Comparison of ENCODE assay signal across 17 cellular contexts in genomic region chr1:100438375-100438774, GRCh38.
DNase-seq lines count a peak whose midpoint lies in the region; ATAC-seq, FAIRE-seq and TF ChIP-seq lines count a peak whose summit lies in the region.
"Had no signal": no experiment of that assay in that cellular context is flagged by ENCODE, and none has a peak within 500 bp of the region (broad histone marks: within the 10 kb centered on the region; RNA-seq: fewer than 3 reads in every experiment).

No MANE protein-coding gene starts in this region.

- H2AFZ ChIP-seq in K562 (ENCODE audit: low read depth, low read length), result no peak overlapping the region

- no peaks in the 10 kb centered on the region for H3K9me1 ChIP-seq in K562 (ENCODE audit: control insufficient read depth, insufficient read depth, low read length)

- H3K4me3 Mint-ChIP-seq in natural killer cell, result no peak overlapping the region
- no peak overlapping the region for H3K4me3 Mint-ChIP-seq in natural killer cell treated with Interleukin-12 subunit alpha and Interleukin-12 subunit beta and Interleukin-15 and Interleukin-18, amount 100 ng/mL, for 72 hours
- H3K4me3 Mint-ChIP-seq in memory B cell, result no peak overlapping the region
- H3K4me3 Mint-ChIP-seq: B cell had no signal

- H3K4me2 ChIP-seq in K562 (ENCODE audit: insufficient read depth, low read length), result no peak overlapping the region

- H3K9me3 Mint-ChIP-seq in natural killer cell (no peaks in the 10 kb centered on the region), memory B cell (no peaks in the 10 kb centered on the region)
- no peaks in the 10 kb centered on the region for H3K9me3 Mint-ChIP-seq in natural killer cell treated with Interleukin-12 subunit alpha and Interleukin-12 subunit beta and Interleukin-15 and Interleukin-18, amount 100 ng/mL, for 72 hours

- H3K9me3 ChIP-seq in K562 (replicated peaks; ENCODE audit: control insufficient read depth, insufficient read depth, low read depth, low read length) (no peaks in the 10 kb centered on the region), upper lobe of left lung (no peaks in the 10 kb centered on the region)

- intact Hi-C loops in natural killer cell (cut with micrococcal nuclease), result no loop called here
- intact Hi-C loops in K562 (cut with micrococcal nuclease), result no loop called here

- TF ChIP-seq EP300 in K562 (IDR thresholded peaks at IDR 0.05; ENCODE audit: low read length) (no peak), upper lobe of left lung (IDR thresholded peaks at IDR 0.05) (no peak)

- H3K79me2 ChIP-seq in K562 (ENCODE audit: control insufficient read depth, insufficient read depth, low read length), result peaks cover 63% of the 10 kb centered on the region

- ATAC-seq in natural killer cell (no peak), K562 (no peak), memory B cell (ENCODE audit: low read depth) (no peak), upper lobe of left lung (ENCODE audit: low FRiP score in 2 of 2) (no peak)
- ATAC-seq in natural killer cell treated with Interleukin-12 subunit alpha and Interleukin-12 subunit beta and Interleukin-15 and Interleukin-18, amount 100 ng/mL, for 72 hours, result no peak

- H3K27ac Mint-ChIP-seq in natural killer cell, result peak overlapping the region; percentile 89
- H3K27ac Mint-ChIP-seq in natural killer cell treated with Interleukin-12 subunit alpha and Interleukin-12 subunit beta and Interleukin-15 and Interleukin-18, amount 100 ng/mL, for 72 hours, result peak overlapping the region in 1 of 2 donors; percentile 84
- peak overlapping the region; percentile 79 for H3K27ac Mint-ChIP-seq in memory B cell
- H3K27ac Mint-ChIP-seq: B cell had no signal

- DNase-seq in natural killer cell (no peak), K562 (ENCODE audit: extremely low read depth in 1 of 4, low spot score in 3 of 4) (no peak), memory B cell (ENCODE audit: low spot score in 2 of 2) (no peak), upper lobe of left lung (no peak), T-helper 2 cell (no peak), NCI-H2107 treated with DMSO at 0.1 percent for 48 hours (lab: John Stamatoyannopoulos, UW; ENCODE audit: unreplicated experiment) (no peak), erythroblast (lab: John Stamatoyannopoulos, UW) (no peak)
- no peak for DNase-seq in natural killer cell treated with Interleukin-12 subunit alpha and Interleukin-12 subunit beta and Interleukin-15 and Interleukin-18, amount 100 ng/mL, for 72 hours (ENCODE audit: low spot score)
- DNase-seq: EL, GOT3, KBM-7, NCI-H1048, NCI-H2107, NCI-H345 had no signal

- H3K27me3 ChIP-seq in K562 (ENCODE audit: control insufficient read depth in 2 of 2, insufficient read depth in 2 of 2, low read length in 2 of 2) (no peaks in the 10 kb centered on the region), upper lobe of left lung (no peaks in the 10 kb centered on the region)

- no peak overlapping the region for H3K9ac ChIP-seq in K562 (ENCODE audit: insufficient read depth in 1 of 2, low read depth in 2 of 2, low read length in 2 of 2)

- FAIRE-seq in K562 (lab: Jason Lieb, UNC), result no peak

- H3K36me3 ChIP-seq in K562 (ENCODE audit: control insufficient read depth, insufficient read depth, low read length) (peaks cover 53% of the 10 kb centered on the region), upper lobe of left lung (no peaks in the 10 kb centered on the region)

- H3K27me3 Mint-ChIP-seq in natural killer cell (ENCODE audit: low read depth in 2 of 2) (no peaks in the 10 kb centered on the region), memory B cell (no peaks in the 10 kb centered on the region)
- no peaks in the 10 kb centered on the region for H3K27me3 Mint-ChIP-seq in natural killer cell treated with Interleukin-12 subunit alpha and Interleukin-12 subunit beta and Interleukin-15 and Interleukin-18, amount 100 ng/mL, for 72 hours
- H3K27me3 Mint-ChIP-seq: B cell had no signal

- H3K27ac ChIP-seq in K562 (ENCODE audit: extremely low read depth, low read depth, low read length) (peak overlapping the region; percentile 49; the same call in 1 of the 3 replicates), upper lobe of left lung (peak overlapping the region in 3 of 4 donors; percentile 43 to 77 (median 69))
- H3K27ac ChIP-seq: HL-60, RWPE1 had no signal

- TF ChIP-seq POLR2A in K562 (conservative IDR thresholded peaks at IDR 0.05), result no peak
- TF ChIP-seq POLR2A in upper lobe of left lung (IDR thresholded peaks at IDR 0.05), result no peak
- TF ChIP-seq POLR2A in erythroblast (IDR thresholded peaks at IDR 0.05; ENCODE audit: low read length), result no peak

- BruUV-seq in K562 (replicated peaks; lab: Mats Ljungman, UMichigan), result no TSS peak

- H3K4me1 Mint-ChIP-seq in natural killer cell (peaks cover 43 to 55% of the 10 kb centered on the region in 2 donors), memory B cell (peaks cover 15% of the 10 kb centered on the region)
- peaks cover 30 to 49% of the 10 kb centered on the region in 2 donors for H3K4me1 Mint-ChIP-seq in natural killer cell treated with Interleukin-12 subunit alpha and Interleukin-12 subunit beta and Interleukin-15 and Interleukin-18, amount 100 ng/mL, for 72 hours (ENCODE audit: low read depth in 2 of 2)

- TF ChIP-seq CTCF in natural killer cell (IDR thresholded peaks at IDR 0.05) (no peak), K562 (IDR thresholded peaks at IDR 0.05 in 2 of 3, conservative IDR thresholded peaks at IDR 0.05 in 1 of 3; ENCODE audit: insufficient read depth in 2 of 3, low read depth in 1 of 3, low read length in 3 of 3) (no peak), upper lobe of left lung (IDR thresholded peaks at IDR 0.05) (no peak)

- CTCF ChIA-PET in K562 (lab: Yijun Ruan, JAX; ENCODE audit: low intra/inter-chr PET ratio), result no interaction called here

- POLR2A ChIA-PET in K562 (lab: Yijun Ruan, JAX), result interaction anchor here (0.8 kb wide), 1 partner anchor 19 kb away, joined by 3 read pairs; no protein-coding TSS in a partner anchor

- H4K20me1 ChIP-seq in K562 (replicated peaks; ENCODE audit: control insufficient read depth, insufficient read depth, low read length), result 0 out of 2 replicates have a peak, but pooled peaks cover 3% of the 10 kb centered on the region

- no peak for TF ChIP-seq RAD21 in K562 (CRISPR knock-in tag; conservative IDR thresholded peaks at IDR 0.05 in 1 of 2, IDR thresholded peaks at IDR 0.05 in 1 of 2)

- no peaks in the 10 kb centered on the region for H3K36me3 Mint-ChIP-seq in natural killer cell
- H3K36me3 Mint-ChIP-seq in natural killer cell treated with Interleukin-12 subunit alpha and Interleukin-12 subunit beta and Interleukin-15 and Interleukin-18, amount 100 ng/mL, for 72 hours, result peaks cover 11% of the 10 kb centered on the region
- peaks cover 11% of the 10 kb centered on the region for H3K36me3 Mint-ChIP-seq in memory B cell

- no peak overlapping the region for H3K4me3 ChIP-seq in K562
- H3K4me3 ChIP-seq in upper lobe of left lung, result no peak overlapping the region

- peaks cover 4 to 50% of the 10 kb centered on the region in 2 experiments for H3K4me1 ChIP-seq in K562 (replicated peaks in 1 of 2; ENCODE audit: control insufficient read depth in 2 of 2, insufficient read depth in 2 of 2, low read length in 2 of 2)
- peaks cover 20 to 35% (median 29%) of the 10 kb centered on the region in 4 donors for H3K4me1 ChIP-seq in upper lobe of left lung

- in situ Hi-C loops in K562 (cut with MboI), result no loop called here

- WGBS in K562 (ENCODE audit: insufficient coverage, low coverage, missing lambda C conversion rate), result 69% methylated on average over 1 of the region's 1 CpG
- 88 to 93% methylated on average over 1 of the region's 1 CpG for WGBS in upper lobe of left lung, 2 donors

TF ChIP-seq in K562, 482 proteins besides CTCF, POLR2A, EP300 and RAD21:
- peak; percentile 24; the same call in 1 of the 2 replicates for TF ChIP-seq MAFK (IDR thresholded peaks at IDR 0.05; ENCODE audit: low read length)
- TF ChIP-seq E2F1 (CRISPR knock-in tag; IDR thresholded peaks at IDR 0.05), result no peak
- TF ChIP-seq C11orf30 (IDR thresholded peaks at IDR 0.05; ENCODE audit: low read depth), result peak; percentile 72
- TF ChIP-seq MAFG (tag; conservative IDR thresholded peaks at IDR 0.05), result peak; percentile 61
- no peak for TF ChIP-seq POLR2AphosphoS5 (IDR thresholded peaks at IDR 0.05; ENCODE audit: control insufficient read depth, insufficient read depth, low read depth, low read length)
- peak; percentile 48; the same call in 1 of the 2 replicates for TF ChIP-seq MAFF (IDR thresholded peaks at IDR 0.05; ENCODE audit: low read length)
- peak; percentile 84 for TF ChIP-seq ZNF316 (IDR thresholded peaks at IDR 0.05)
- TF ChIP-seq PHF21A (IDR thresholded peaks at IDR 0.05; ENCODE audit: borderline replicate concordance, low read depth), result no peak
TF ChIP-seq in K562: peak in this region for 5.
